ENCODE assay signal across 14 cellular contexts in the genomic region with DNA sequence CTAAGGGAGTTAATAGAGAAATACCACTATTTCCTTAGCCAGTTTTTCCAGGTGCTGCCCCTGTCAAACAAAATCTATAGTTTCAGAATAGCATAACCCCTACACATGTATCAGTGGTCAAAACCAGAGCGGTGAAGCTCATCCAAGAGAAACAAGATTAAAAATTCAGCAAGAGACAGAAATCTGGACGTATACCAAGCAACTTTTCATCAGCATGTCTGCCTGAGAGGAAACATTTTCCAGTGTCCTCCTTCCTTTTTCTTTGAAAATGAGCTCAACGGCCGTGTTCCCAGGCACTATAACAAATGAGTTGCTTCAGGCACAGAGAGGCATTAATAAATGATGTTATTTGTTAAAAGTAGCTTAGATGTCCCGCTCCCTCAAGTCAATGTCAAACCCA.
A peak's percentile ranks its signal among the peaks of the same experiment; 100 is the strongest.
DNase-seq lines count a peak whose midpoint lies in the region; ATAC-seq, FAIRE-seq and TF ChIP-seq lines count a peak whose summit lies in the region.
"Had no signal": no experiment of that assay in that cellular context is flagged by ENCODE, and none has a peak within 500 bp of the region (broad histone marks: within the 10 kb centered on the region; RNA-seq: fewer than 3 reads in every experiment).

No MANE protein-coding gene starts in this region.

- H3K27me3 ChIP-seq in right cardiac atrium (ENCODE audit: control insufficient read depth, insufficient read depth) (no peaks in the 10 kb centered on the region), osteoblast (ENCODE audit: insufficient read depth, low read length) (no peaks in the 10 kb centered on the region)
- H3K27me3 ChIP-seq: tibial nerve had no signal

- no peak for FAIRE-seq in HTR-8/SVneo (lab: Jason Lieb, UNC)
- FAIRE-seq: A549 had no signal

- H3K4me2 ChIP-seq in osteoblast (ENCODE audit: insufficient read depth, low read length): peak overlapping the region; percentile 42
- H3K4me2 ChIP-seq: A549 had no signal

- H3K79me2 ChIP-seq in osteoblast (ENCODE audit: insufficient read depth, low read length): no peaks in the 10 kb centered on the region

- no peaks in the 10 kb centered on the region for H3K9me3 ChIP-seq in right cardiac atrium (ENCODE audit: control insufficient read depth, low read length)
- no peaks in the 10 kb centered on the region for H3K9me3 ChIP-seq in osteoblast (ENCODE audit: low read depth, low read length)
- H3K9me3 ChIP-seq: A549, tibial nerve had no signal

- TF ChIP-seq CTCF in fibroblast of pulmonary artery (IDR thresholded peaks at IDR 0.05; ENCODE audit: low read length, missing control alignments) (no peak), osteoblast (IDR thresholded peaks at IDR 0.05; ENCODE audit: extremely low read depth, low read depth, low read length) (no peak)

- H2AFZ ChIP-seq in osteoblast (ENCODE audit: low read length): peak overlapping the region; percentile 30

- H3K36me3 ChIP-seq in osteoblast (ENCODE audit: insufficient read depth, low read length): no peaks in the 10 kb centered on the region
- H3K36me3 ChIP-seq: tibial nerve had no signal

- intact Hi-C loops in right cardiac atrium (cut with DNase I): no loop called here
- intact Hi-C loops in left ventricle myocardium superior (cut with micrococcal nuclease): no loop called here

- H3K4me3 ChIP-seq in right cardiac atrium (ENCODE audit: low read length) (peak overlapping the region; percentile 0), fibroblast of pulmonary artery (replicated peaks; ENCODE audit: low read depth, low read length) (no peak overlapping the region), osteoblast (ENCODE audit: insufficient read depth, low read length) (no peak overlapping the region)
- H3K4me3 ChIP-seq: A549 had no signal

- H3K27ac ChIP-seq in right cardiac atrium (ENCODE audit: low read length) (no peak overlapping the region), osteoblast (ENCODE audit: low read depth, low read length) (no peak overlapping the region)
- H3K27ac ChIP-seq: A549 had no signal

- no peaks in the 10 kb centered on the region for H4K20me1 ChIP-seq in osteoblast (ENCODE audit: insufficient read depth, low read length)

- ATAC-seq in right cardiac atrium: no peak
- no peak for ATAC-seq in left ventricle myocardium superior
- ATAC-seq in HG03097 (IDR thresholded peaks at IDR 0.05; ENCODE audit: low FRiP score, unreplicated experiment): no peak
- no peak for ATAC-seq in HG03025 (IDR thresholded peaks at IDR 0.05; ENCODE audit: low FRiP score, unreplicated experiment)

- peaks cover 3% of the 10 kb centered on the region for H3K4me1 ChIP-seq in right cardiac atrium (ENCODE audit: control insufficient read depth, insufficient read depth, low read length)
- H3K4me1 ChIP-seq in osteoblast (ENCODE audit: insufficient read depth, low read length): peaks cover 19% of the 10 kb centered on the region

- 23% methylated on average over 5 of the region's 5 CpGs for WGBS in right cardiac atrium

- DNase-seq in right cardiac atrium (no peak), left ventricle myocardium superior (no peak), fibroblast of pulmonary artery (ENCODE audit: low read depth) (peak; percentile 68), osteoblast (ENCODE audit: insufficient read length, low spot score, missing footprints) (no peak), HTR-8/SVneo (ENCODE audit: insufficient read length, low spot score) (no peak), ecto neural progenitor cell (ENCODE audit: low spot score) (no peak)
- DNase-seq: activated CD4-positive, alpha-beta T cell treated with anti-CD3 and anti-CD28 coated beads, Interleukin-2, amount 50 U/mL, for 1 hour; CD4-positive, CD25-positive, alpha-beta regulatory T cell; NCI-H1694; stimulated activated CD4-positive, alpha-beta T cell treated with anti-CD3 and anti-CD28 coated beads, Interleukin-4, amount 100 ng/mL, for 24 hours had no signal
